13 cellular contexts compared by ENCODE assay signal in the genomic region with DNA sequence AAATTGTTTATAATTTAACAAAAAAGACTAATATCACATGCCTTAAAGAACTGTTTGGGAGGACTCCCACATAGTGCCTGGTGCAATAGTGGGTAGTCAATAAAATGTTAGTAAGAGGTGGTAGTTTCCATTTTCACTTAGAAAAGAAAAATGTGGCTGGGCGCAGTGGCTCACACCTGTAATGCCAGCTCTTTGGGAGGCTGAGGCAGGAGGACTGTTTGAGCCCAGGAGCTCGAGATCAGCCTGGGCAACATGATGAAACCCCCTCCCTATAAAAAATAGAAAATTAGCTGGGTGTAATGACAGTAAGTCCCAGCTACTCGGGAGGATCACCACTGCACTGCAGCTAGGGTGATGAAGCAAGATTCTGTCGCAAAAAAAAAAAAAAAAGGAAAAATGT. TPM values are rescaled to one million over a fixed set of nuclear protein-coding genes. Genes with fewer than 3 reads are reported as not detected.
DNase-seq lines count a peak whose midpoint lies in the region; ATAC-seq and TF ChIP-seq lines count a peak whose summit lies in the region.
"Had no signal": no experiment of that assay in that cellular context is flagged by ENCODE, and none has a peak within 500 bp of the region (broad histone marks: within the 10 kb centered on the region; RNA-seq: fewer than 3 reads in every experiment).

No MANE protein-coding gene starts in this region.

- H3K9me3 ChIP-seq in Karpas-422 (ENCODE audit: low read length) (no peaks in the 10 kb centered on the region), gastrocnemius medialis (no peaks in the 10 kb centered on the region)
- H3K9me3 ChIP-seq: adrenal gland, Caco-2, testis had no signal

- intact Hi-C loops in gastrocnemius medialis (cut with DNase I; ENCODE audit: low total_unique reads) (no loop called here), Calu3 (cut with micrococcal nuclease; ENCODE audit: unreplicated experiment) (no loop called here)

- H4K20me1 ChIP-seq in Karpas-422 (ENCODE audit: insufficient read depth, low read depth, low read length) = no peaks in the 10 kb centered on the region

- peak overlapping the region; percentile 66 for H3K4me2 ChIP-seq in Karpas-422 (ENCODE audit: low read depth, low read length, poor library complexity, severe bottlenecking)

- H3K4me1 ChIP-seq in Karpas-422 (ENCODE audit: low read length) (peaks cover 91% of the 10 kb centered on the region), gastrocnemius medialis (peaks cover 0 to 7% of the 10 kb centered on the region in 2 donors)

- in situ Hi-C loops in gastrocnemius medialis (cut with MboI; ENCODE audit: low sequenced_read_pairs in 4 of 4) = no loop called here

- BruUV-seq in Calu3 (replicated peaks; lab: Mats Ljungman, UMichigan) = no TSS peak

- H3K27ac ChIP-seq in Karpas-422 (ENCODE audit: low read length) (peak overlapping the region; percentile 57), gastrocnemius medialis (peak overlapping the region in 3 of 4 donors; percentile 41 to 48 (median 47))
- H3K27ac ChIP-seq: testis had no signal

- no peaks in the 10 kb centered on the region for H3K9me2 ChIP-seq in Karpas-422 (replicated peaks; ENCODE audit: insufficient read depth, low read length)

- peaks cover 51% of the 10 kb centered on the region for H3K36me3 Mint-ChIP-seq in activated naive CD8-positive, alpha-beta T cell treated with anti-CD3 and anti-CD28 coated beads, Interleukin-2, amount 50 U/mL, for 24 hours (ENCODE audit: low read depth)
- no peaks in the 10 kb centered on the region for H3K36me3 Mint-ChIP-seq in Calu3 (ENCODE audit: insufficient read depth, unreplicated experiment)

- H3K4me3 ChIP-seq in Karpas-422 (ENCODE audit: low read length) = peak overlapping the region; percentile 49
- peak overlapping the region in 1 of 4 donors; percentile 24 for H3K4me3 ChIP-seq in gastrocnemius medialis

- H3K27ac Mint-ChIP-seq in activated naive CD8-positive, alpha-beta T cell treated with anti-CD3 and anti-CD28 coated beads, Interleukin-2, amount 50 U/mL, for 24 hours = peak overlapping the region; percentile 83
- no peak overlapping the region for H3K27ac Mint-ChIP-seq in Calu3 (ENCODE audit: unreplicated experiment)

- TF ChIP-seq POLR2A in gastrocnemius medialis (IDR thresholded peaks at IDR 0.05) = no peak

- peaks cover 53% of the 10 kb centered on the region for H3K36me3 ChIP-seq in Karpas-422 (ENCODE audit: insufficient read depth, low read length)
- H3K36me3 ChIP-seq in gastrocnemius medialis = peaks cover 0 to 8% of the 10 kb centered on the region in 2 donors
- H3K36me3 ChIP-seq: adrenal gland had no signal

- peak; percentile 27 for ATAC-seq in activated naive CD8-positive, alpha-beta T cell treated with anti-CD3 and anti-CD28 coated beads, Interleukin-2, amount 50 U/mL, for 24 hours
- ATAC-seq in gastrocnemius medialis (no peak), HG02588 (IDR thresholded peaks at IDR 0.05; ENCODE audit: unreplicated experiment) (no peak)

- no peak for TF ChIP-seq CTCF in gastrocnemius medialis (IDR thresholded peaks at IDR 0.05 in 4 of 5, conservative IDR thresholded peaks at IDR 0.05 in 1 of 5)
- TF ChIP-seq CTCF in Calu3 (IDR thresholded peaks at IDR 0.05; ENCODE audit: unreplicated experiment) = no peak

- peak overlapping the region; percentile 45; the same call in 1 of the 2 replicates for H3K9ac ChIP-seq in Karpas-422 (ENCODE audit: low read length)

- no peak overlapping the region for H2AFZ ChIP-seq in Karpas-422 (ENCODE audit: low read length)

- peak overlapping the region; percentile 74 for H3K4me3 Mint-ChIP-seq in activated naive CD8-positive, alpha-beta T cell treated with anti-CD3 and anti-CD28 coated beads, Interleukin-2, amount 50 U/mL, for 24 hours
- H3K4me3 Mint-ChIP-seq in Calu3 (ENCODE audit: low read depth, unreplicated experiment) = no peak overlapping the region

- DNase-seq in GF-D8 (lab: John Stamatoyannopoulos, UW) = peak; percentile 13
- no peak for DNase-seq in Karpas-422
- DNase-seq in activated naive CD8-positive, alpha-beta T cell treated with anti-CD3 and anti-CD28 coated beads, Interleukin-2, amount 50 U/mL, for 24 hours = no peak
- DNase-seq in gastrocnemius medialis = no peak
- no peak for DNase-seq in DMS 273 (lab: John Stamatoyannopoulos, UW; ENCODE audit: unreplicated experiment)
- no peak for DNase-seq in Calu3
- DNase-seq: activated CD4-positive, alpha-beta T cell treated with anti-CD3 and anti-CD28 coated beads, Interleukin-2, amount 50 U/mL, for 1 hour; adrenal gland; Caco-2; dermis blood vessel endothelial cell; NCI-H2107; testis had no signal

- H3K9me3 Mint-ChIP-seq in activated naive CD8-positive, alpha-beta T cell treated with anti-CD3 and anti-CD28 coated beads, Interleukin-2, amount 50 U/mL, for 24 hours = no peaks in the 10 kb centered on the region
- H3K9me3 Mint-ChIP-seq in Calu3 (ENCODE audit: low read depth, unreplicated experiment) = no peaks in the 10 kb centered on the region

- peaks cover 71% of the 10 kb centered on the region for H3K79me2 ChIP-seq in Karpas-422 (ENCODE audit: low read length)

- H3K27me3 Mint-ChIP-seq in activated naive CD8-positive, alpha-beta T cell treated with anti-CD3 and anti-CD28 coated beads, Interleukin-2, amount 50 U/mL, for 24 hours = no peaks in the 10 kb centered on the region
- no peaks in the 10 kb centered on the region for H3K27me3 Mint-ChIP-seq in Calu3 (ENCODE audit: unreplicated experiment)

- H3K27me3 ChIP-seq in Karpas-422 (ENCODE audit: low read length) (no peaks in the 10 kb centered on the region), gastrocnemius medialis (no peaks in the 10 kb centered on the region)
- H3K27me3 ChIP-seq: adrenal gland, testis had no signal

- peaks cover 82% of the 10 kb centered on the region for H3K4me1 Mint-ChIP-seq in activated naive CD8-positive, alpha-beta T cell treated with anti-CD3 and anti-CD28 coated beads, Interleukin-2, amount 50 U/mL, for 24 hours
- no peaks in the 10 kb centered on the region for H3K4me1 Mint-ChIP-seq in Calu3 (ENCODE audit: low read depth, unreplicated experiment)

- CTCF ChIA-PET in Calu3 (lab: Charles Lee) = no interaction called here

RNA-seq across cellular contexts. Expression of a gene that starts 24.5 kb away (rescaled TPM):
- total RNA-seq in Karpas-422 (2014; rRNA removed; shearing (Covaris generic); ENCODE audit: low replicate concordance) = 31.6 and 37.4 TPM in 2 replicates
- total RNA-seq in gastrocnemius medialis = 1 to 10 TPM; 4.0 to 8.5 (median 5.6) TPM
- 9.6 and 10.6 TPM in 2 replicates for total RNA-seq in Calu3 (2022)
